In the genomic region with DNA sequence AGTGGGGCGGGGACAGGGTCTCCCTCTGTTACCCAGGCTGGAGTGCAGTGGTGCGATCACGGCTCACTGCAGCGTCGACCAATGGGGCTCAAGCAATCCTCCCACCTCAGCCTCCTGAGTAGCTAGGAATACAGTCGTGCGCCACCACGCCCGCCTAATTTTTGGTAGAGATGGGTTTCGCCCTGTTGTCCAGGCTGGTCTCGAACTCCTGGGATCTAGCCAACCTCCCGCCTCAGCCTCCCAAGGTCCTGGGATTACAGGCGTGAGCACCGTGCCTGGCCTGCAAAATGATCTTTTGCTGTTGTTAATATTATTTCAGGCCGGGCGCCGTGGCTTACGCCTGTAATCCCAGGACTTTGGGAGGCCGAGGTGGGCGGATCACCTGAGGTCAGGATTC, we compare ENCODE assay signal across 8 cellular contexts. TPM values are rescaled to one million over a fixed set of nuclear protein-coding genes. Genes with fewer than 3 reads are reported as not detected.
A peak's percentile ranks its signal among the peaks of the same experiment; 100 is the strongest.
DNase-seq lines count a peak whose midpoint lies in the region; ATAC-seq, FAIRE-seq and TF ChIP-seq lines count a peak whose summit lies in the region.

No MANE protein-coding gene starts in this region.

- peaks cover 34% of the 10 kb centered on the region for H3K79me2 ChIP-seq in GM12878 (ENCODE audit: control insufficient read depth, insufficient read depth, low read length)

- TF ChIP-seq RAD21 in GM12878 (IDR thresholded peaks at IDR 0.05; ENCODE audit: insufficient read depth, low read depth, low read length) = no peak

- CTCF ChIA-PET in GM12878 (lab: Yijun Ruan, JAX) = interaction anchor here (1.1 to 2.5 kb wide), 3 partner anchors 22 to 161 kb away, joined by 5 to 16 read pairs (median 8); no protein-coding TSS in a partner anchor

- SMC1A ChIA-PET in GM12878 (lab: Charles Lee; ENCODE audit: uncharacterized antibody, unreplicated experiment) = interaction anchor here (0.9 to 2.0 kb wide), 7 partner anchors 10 to 161 kb away, joined by 3 to 11 read pairs (median 3); no protein-coding TSS in a partner anchor

- H3K4me1 ChIP-seq in GM12878 (ENCODE audit: control insufficient read depth, insufficient read depth, low read length) (peaks cover 6% of the 10 kb centered on the region; the same call in 1 of the 2 replicates), right lobe of liver (peaks cover 0 to 25% (median 4%) of the 10 kb centered on the region in 4 donors), thymus (ENCODE audit: control insufficient read depth, insufficient read depth, low read length) (peaks cover 12% of the 10 kb centered on the region)

- peak overlapping the region; percentile 17 for H3K4me2 ChIP-seq in GM12878 (ENCODE audit: control insufficient read depth, insufficient read depth)

- H3K36me3 ChIP-seq in GM12878 (ENCODE audit: control insufficient read depth in 2 of 2, insufficient read depth in 2 of 2, low read length in 1 of 2) (0 out of 4 replicates have a peak, but pooled peaks cover 0 to 2% of the 10 kb centered on the region in 2 experiments), right lobe of liver (peaks cover 0 to 12% (median 0%) of the 10 kb centered on the region in 4 donors), thymus (ENCODE audit: control insufficient read depth, insufficient read depth) (peaks cover 3% of the 10 kb centered on the region)

- H3K4me3 ChIP-seq in GM12878 (peak overlapping the region; percentile 74), right lobe of liver (peak overlapping the region; percentile 69 to 82 (median 76)), thymus (ENCODE audit: low read length) (peak overlapping the region; percentile 66)

- H3K27ac Mint-ChIP-seq in T-helper 1 cell treated with Interleukin-12 subunit alpha and Interleukin-12 subunit beta and Interleukin-4 antibody, amounts not matched to agents 30 μg/mL and 1 μg/mL, for 36 hours = peak overlapping the region; percentile 91

- DNase-seq in T-helper 1 cell = no peak
- no peak for DNase-seq in GM12878 (ENCODE audit: low read depth, low spot score)
- DNase-seq in right lobe of liver = peak in 1 of 3 donors; percentile 53
- DNase-seq in NOMO-1 treated with dmso at 0.1 percent for 144 hours (lab: John Stamatoyannopoulos, UW; ENCODE audit: unreplicated experiment) = no peak
- no peak for DNase-seq in frontal cortex (ENCODE audit: low spot score in 2 of 2)
- no peak for DNase-seq in DMS79 (lab: John Stamatoyannopoulos, UW)

- WGBS in GM12878 (ENCODE audit: insufficient coverage, insufficient replicate concordance, low lambda C conversion rate, missing lambda C conversion rate) = 65% methylated on average over 20 of the region's 20 CpGs
- WGBS in right lobe of liver (ENCODE audit: insufficient coverage, low coverage, low lambda C conversion rate, missing lambda C conversion rate) = 35% methylated on average over 7 of the region's 20 CpGs
- WGBS in thymus = 76% methylated on average over 20 of the region's 20 CpGs

- H3K9me3 ChIP-seq in GM12878 (replicated peaks; ENCODE audit: control insufficient read depth, insufficient read depth, low read length) (peaks cover 2% of the 10 kb centered on the region; the same call in 1 of the 3 replicates), right lobe of liver (no peaks in the 10 kb centered on the region), thymus (ENCODE audit: control insufficient read depth) (no peaks in the 10 kb centered on the region)

- ATAC-seq in GM12878 = no peak
- no peak for ATAC-seq in right lobe of liver

- RAD21 ChIA-PET in GM12878 (lab: Charles Lee; ENCODE audit: unreplicated experiment) = interaction anchor here (1.3 to 2.4 kb wide), 2 partner anchors 20 to 46 kb away, joined by 10 read pairs; no protein-coding TSS in a partner anchor

- no peak for TF ChIP-seq POLR2A in GM12878 (IDR thresholded peaks at IDR 0.05; ENCODE audit: low read depth, low read length)
- TF ChIP-seq POLR2A in right lobe of liver (IDR thresholded peaks at IDR 0.05) = no peak

- H3K27me3 ChIP-seq in GM12878 (replicated peaks in 1 of 2; ENCODE audit: control insufficient read depth in 2 of 2, insufficient read depth in 2 of 2, low read length in 1 of 2) (no peaks in the 10 kb centered on the region), right lobe of liver (no peaks in the 10 kb centered on the region), thymus (ENCODE audit: control insufficient read depth, insufficient read depth) (no peaks in the 10 kb centered on the region)

- POLR2A ChIA-PET in GM12878 (lab: Charles Lee) = interaction anchor here (0.6 to 2.3 kb wide), 7 partner anchors 8 to 875 kb away, joined by 3 to 22 read pairs (median 6); no protein-coding TSS in a partner anchor

- FAIRE-seq in GM12878 (lab: Jason Lieb, UNC) (no peak), frontal cortex (lab: Jason Lieb, UNC) (no peak)

- TF ChIP-seq CTCF in GM12878 (IDR thresholded peaks at IDR 0.05 in 2 of 3, conservative IDR thresholded peaks at IDR 0.05 in 1 of 3; ENCODE audit: control insufficient read depth in 2 of 3, extremely low read depth in 1 of 3, insufficient read depth in 1 of 3, low read depth in 3 of 3, low read length in 3 of 3) = no peak
- TF ChIP-seq CTCF in right lobe of liver (IDR thresholded peaks at IDR 0.05) = no peak

- no peaks in the 10 kb centered on the region for H3K27me3 Mint-ChIP-seq in T-helper 1 cell treated with Interleukin-12 subunit alpha and Interleukin-12 subunit beta and Interleukin-4 antibody, amounts not matched to agents 30 μg/mL and 1 μg/mL, for 36 hours (ENCODE audit: low read depth)

- H3K9me3 Mint-ChIP-seq in T-helper 1 cell treated with Interleukin-12 subunit alpha and Interleukin-12 subunit beta and Interleukin-4 antibody, amounts not matched to agents 30 μg/mL and 1 μg/mL, for 36 hours = peaks cover 5% of the 10 kb centered on the region

- peaks cover 30% of the 10 kb centered on the region for H3K4me1 Mint-ChIP-seq in T-helper 1 cell treated with Interleukin-12 subunit alpha and Interleukin-12 subunit beta and Interleukin-4 antibody, amounts not matched to agents 30 μg/mL and 1 μg/mL, for 36 hours (ENCODE audit: low read depth)

- peak overlapping the region; percentile 9; the same call in 1 of the 2 replicates for H3K27ac ChIP-seq in GM12878 (ENCODE audit: control insufficient read depth, insufficient read depth)
- H3K27ac ChIP-seq in right lobe of liver = peak overlapping the region in 2 of 3 donors; percentile 94 to 98
- H3K27ac ChIP-seq in thymus (ENCODE audit: low read depth) = no peak overlapping the region

- TF ChIP-seq EP300 in GM12878 (IDR thresholded peaks at IDR 0.05; ENCODE audit: borderline replicate concordance in 1 of 2, control insufficient read depth in 1 of 2, low read depth in 2 of 2, low read length in 2 of 2) = no peak

- in situ Hi-C loops in GM12878 (cut with MboI) = no loop called here

- peak overlapping the region; percentile 95 for H3K4me3 Mint-ChIP-seq in T-helper 1 cell treated with Interleukin-12 subunit alpha and Interleukin-12 subunit beta and Interleukin-4 antibody, amounts not matched to agents 30 μg/mL and 1 μg/mL, for 36 hours

- no peaks in the 10 kb centered on the region for H4K20me1 ChIP-seq in GM12878 (ENCODE audit: control insufficient read depth, insufficient read depth)

- peaks cover 10% of the 10 kb centered on the region for H3K36me3 Mint-ChIP-seq in T-helper 1 cell treated with Interleukin-12 subunit alpha and Interleukin-12 subunit beta and Interleukin-4 antibody, amounts not matched to agents 30 μg/mL and 1 μg/mL, for 36 hours (ENCODE audit: low read depth)

- no peak overlapping the region; the same call in 1 of the 2 replicates for H3K9ac ChIP-seq in GM12878 (ENCODE audit: control insufficient read depth, insufficient read depth, low read length)

- BruUV-seq in GM12878 (replicated peaks; lab: Mats Ljungman, UMichigan) = no TSS peak

- H2AFZ ChIP-seq in GM12878 (ENCODE audit: control insufficient read depth, low read depth, low read length) = peak overlapping the region; percentile 70

- intact Hi-C loops in GM12878 (cut with micrococcal nuclease; ENCODE audit: unreplicated experiment) = no loop called here
- intact Hi-C loops in right lobe of liver (cut with DNase I) = no loop called here

RNA-seq across cellular contexts. Expression of gene TGDS, which starts 0.6 kb away (rescaled TPM):
- 43.5 and 45.4 TPM in 2 replicates for total RNA-seq in GM12878 (2013; cell fraction: nucleolus; rRNA removed)
- total RNA-seq in GM12878 (2014; rRNA removed) (16.2 and 19.1 TPM in 2 replicates), GM12878 (2014; rRNA removed; fragmentation: Illumina TruSeq; extraction: Trizol) (21.0 and 21.2 TPM in 2 replicates), GM12878 (2021) (11.2 and 13.1 TPM in 2 replicates), right lobe of liver (10 to 100 TPM in 2 of 6 experiments, 1 to 10 TPM in 4; 8.6 to 11.9 (median 9.6) TPM), frontal cortex (6.9 TPM)
- polyA plus RNA-seq in GM12878 (2011; ENCODE audit: low read depth) = 4.6 TPM
- polyA plus RNA-seq in GM12878 (2011; rRNA removed) (44.3 and 68.5 TPM in 2 replicates), GM12878 (2014; fragmentation: Illumina TruSeq; extraction: Trizol) (24.3 and 26.0 TPM in 2 replicates), GM12878 (2014; fragmentation: Nextera tagmentation; extraction: Ambion mirVana) (10 to 100 TPM; 28.1 to 42.7 TPM), GM12878 (2014; rRNA removed) (12.5 and 16.5 TPM in 2 replicates), GM12878 (2016; fragmentation: Nextera tagmentation; extraction: Ambion mirVana) (10 to 100 TPM; 23.4 to 24.9 TPM), thymus (27.2 TPM)
- 14.3 and 19.8 TPM in 2 replicates for polyA plus RNA-seq in GM12878 (2011; cell fraction: cytosol; rRNA removed)
- 25.7 and 29.7 TPM in 2 replicates for polyA plus RNA-seq in GM12878 (2011; cell fraction: nucleus; rRNA removed)
- 9.5 and 15.3 TPM in 2 replicates for polyA plus RNA-seq in GM12878 (2012)
- polyA minus RNA-seq in GM12878 (2011; rRNA and poly(A)+ RNA removed) = 16.4 and 29.3 TPM in 2 replicates
- 5.7 and 6.3 TPM in 2 replicates for polyA minus RNA-seq in GM12878 (2011; cell fraction: cytosol; rRNA and poly(A)+ RNA removed)
- polyA minus RNA-seq in GM12878 (2011; cell fraction: nucleus; rRNA and poly(A)+ RNA removed) = 24.1 and 25.1 TPM in 2 replicates

RNA-seq across cellular contexts. Expression of gene GPR180, which starts 5.1 kb away (rescaled TPM):
- 16.8 TPM in 2 replicates for total RNA-seq in GM12878 (2013; cell fraction: nucleolus; rRNA removed)
- 6.3 and 7.6 TPM in 2 replicates for total RNA-seq in GM12878 (2014; rRNA removed)
- total RNA-seq in GM12878 (2014; rRNA removed; fragmentation: Illumina TruSeq; extraction: Trizol) = 7.0 and 7.6 TPM in 2 replicates
- 4.2 and 4.4 TPM in 2 replicates for total RNA-seq in GM12878 (2021)
- 1.7 TPM for polyA plus RNA-seq in GM12878 (2011; ENCODE audit: low read depth)
- polyA plus RNA-seq in GM12878 (2011; rRNA removed) = 5.5 and 8.4 TPM in 2 replicates
- polyA plus RNA-seq in GM12878 (2011; cell fraction: cytosol; rRNA removed) = 1.9 and 2.1 TPM in 2 replicates
- 4.4 TPM in 2 replicates for polyA plus RNA-seq in GM12878 (2011; cell fraction: nucleus; rRNA removed)
- 2.6 and 3.3 TPM in 2 replicates for polyA plus RNA-seq in GM12878 (2012)
- polyA plus RNA-seq in GM12878 (2014; fragmentation: Illumina TruSeq; extraction: Trizol) = 5.1 and 6.3 TPM in 2 replicates
- 1 to 10 TPM; 1.6 to 1.8 TPM for polyA plus RNA-seq in GM12878 (2014; fragmentation: Nextera tagmentation; extraction: Ambion mirVana)
- 2.4 and 2.8 TPM in 2 replicates for polyA plus RNA-seq in GM12878 (2014; rRNA removed)
- polyA plus RNA-seq in GM12878 (2016; fragmentation: Nextera tagmentation; extraction: Ambion mirVana) = 1 to 10 TPM; 5.8 to 7.2 TPM
- 7.3 and 9.4 TPM in 2 replicates for polyA minus RNA-seq in GM12878 (2011; rRNA and poly(A)+ RNA removed)
- 3.1 and 3.3 TPM in 2 replicates for polyA minus RNA-seq in GM12878 (2011; cell fraction: cytosol; rRNA and poly(A)+ RNA removed)
- 5.6 and 8.9 TPM in 2 replicates for polyA minus RNA-seq in GM12878 (2011; cell fraction: nucleus; rRNA and poly(A)+ RNA removed)
- 1 to 10 TPM; 4.1 to 7.9 (median 5.0) TPM for total RNA-seq in right lobe of liver
- 2.6 TPM for polyA plus RNA-seq in thymus
- total RNA-seq in frontal cortex = 10.2 TPM
